Comparison of ENCODE assay signal across 11 cellular contexts in genomic region chr12:105332925-105333324, GRCh38. TPM values are rescaled to one million over a fixed set of nuclear protein-coding genes. Genes with fewer than 3 reads are reported as not detected.
DNase-seq lines count a peak whose midpoint lies in the region; ATAC-seq and TF ChIP-seq lines count a peak whose summit lies in the region.
"Had no signal": no experiment of that assay in that cellular context is flagged by ENCODE, and none has a peak within 500 bp of the region (broad histone marks: within the 10 kb centered on the region; RNA-seq: fewer than 3 reads in every experiment).

No MANE protein-coding gene starts in this region.

- H3K36me3 ChIP-seq in kidney epithelial cell (ENCODE audit: control insufficient read depth, insufficient read depth, low read length) (no peaks in the 10 kb centered on the region), adrenal gland (replicated peaks in 1 of 2) (no peaks in the 10 kb centered on the region)

- H3K4me3 Mint-ChIP-seq in Calu3 (ENCODE audit: low read depth, unreplicated experiment): peak overlapping the region; percentile 78

- peaks cover 7 to 13% of the 10 kb centered on the region in 2 donors for H3K4me1 ChIP-seq in adrenal gland (replicated peaks in 1 of 2)

- peaks cover 71% of the 10 kb centered on the region for H3K4me1 Mint-ChIP-seq in Calu3 (ENCODE audit: low read depth, unreplicated experiment)

- no peak for TF ChIP-seq POLR2A in adrenal gland (IDR thresholded peaks at IDR 0.05)

- no peaks in the 10 kb centered on the region for H3K9me3 ChIP-seq in adrenal gland (replicated peaks in 1 of 3)

- intact Hi-C loops in Calu3 (cut with micrococcal nuclease; ENCODE audit: unreplicated experiment) (loop anchor here (1.0 to 5.0 kb wide), 4 partner anchors 14 to 52 kb away; no protein-coding TSS in a partner anchor), adrenal gland (cut with DNase I) (no loop called here)

- DNase-seq in AG09309 (ENCODE audit: low read depth): no peak
- no peak for DNase-seq in Calu3
- no peak for DNase-seq in kidney epithelial cell (ENCODE audit: low read depth)
- DNase-seq in adrenal gland: no peak
- no peak for DNase-seq in OCI-M1 (lab: John Stamatoyannopoulos, UW)
- DNase-seq: activated gamma-delta T cell, COR-L47, NCI-H748 treated with DMSO at 0.1 percent for 48 hours had no signal

- H3K36me3 Mint-ChIP-seq in Calu3 (ENCODE audit: insufficient read depth, unreplicated experiment): peaks cover 47% of the 10 kb centered on the region

- peak overlapping the region; percentile 75 for H3K27ac Mint-ChIP-seq in Calu3 (ENCODE audit: unreplicated experiment)

- 74 to 97% (median 87%) methylated on average over 1 of the region's 1 CpG for WGBS in adrenal gland, 4 donors

- no peak for ATAC-seq in GM18517 (IDR thresholded peaks at IDR 0.05; ENCODE audit: unreplicated experiment)
- ATAC-seq in HG03135 (IDR thresholded peaks at IDR 0.05; ENCODE audit: unreplicated experiment): no peak

- CTCF ChIA-PET in Calu3 (lab: Charles Lee): interaction anchor here (0.6 to 1.2 kb wide), 3 partner anchors 18 to 1056 kb away, joined by 3 to 4 read pairs (median 3); no protein-coding TSS in a partner anchor

- no peaks in the 10 kb centered on the region for H3K27me3 Mint-ChIP-seq in Calu3 (ENCODE audit: unreplicated experiment)

- peaks cover 3% of the 10 kb centered on the region for H3K9me3 Mint-ChIP-seq in Calu3 (ENCODE audit: low read depth, unreplicated experiment)

- H3K27ac ChIP-seq in adrenal gland: no peak overlapping the region

- TF ChIP-seq CTCF in AG09309 (IDR thresholded peaks at IDR 0.05; ENCODE audit: control insufficient read depth, insufficient read depth, low read depth, low read length, missing control alignments): no peak
- TF ChIP-seq CTCF in Calu3 (IDR thresholded peaks at IDR 0.05; ENCODE audit: unreplicated experiment): no peak
- TF ChIP-seq CTCF in WI38 (IDR thresholded peaks at IDR 0.05; ENCODE audit: low read depth, low read length): no peak
- TF ChIP-seq CTCF in kidney epithelial cell (IDR thresholded peaks at IDR 0.05; ENCODE audit: insufficient read depth, low read length, poor library complexity, severe bottlenecking): no peak
- no peak for TF ChIP-seq CTCF in adrenal gland (IDR thresholded peaks at IDR 0.05)

- peak overlapping the region; percentile 3 for H3K4me3 ChIP-seq in AG09309 (ENCODE audit: control insufficient read depth, low read depth, low read length)
- peak overlapping the region; percentile 83 for H3K4me3 ChIP-seq in WI38 (ENCODE audit: low read depth, low read length)
- H3K4me3 ChIP-seq in kidney epithelial cell (ENCODE audit: low read depth, low read length): peak overlapping the region; percentile 29
- no peak overlapping the region for H3K4me3 ChIP-seq in adrenal gland

- H3K27me3 ChIP-seq in kidney epithelial cell (ENCODE audit: control insufficient read depth, insufficient read depth, low read length): no peaks in the 10 kb centered on the region
- no peaks in the 10 kb centered on the region for H3K27me3 ChIP-seq in adrenal gland

- no TSS peak for BruUV-seq in Calu3 (replicated peaks; lab: Mats Ljungman, UMichigan)

RNA-seq across cellular contexts. Expression of gene C12orf75, which starts 2.4 kb away (rescaled TPM):
- total RNA-seq in Calu3 (2022) (336 and 363 TPM in 2 replicates), kidney epithelial cell (248 and 276 TPM in 2 replicates), adrenal gland (10 to 100 TPM in 4 of 8 donors, 1 to 10 TPM in 4; 6.0 to 94.2 (median 12.0) TPM)
- polyA plus RNA-seq in adrenal gland: 10 to 100 TPM in 2 of 3 donors, 1 to 10 TPM in 1; 6.8 to 23.3 (median 10.6) TPM

Comparison
In these comparisons a context has a peak if more than half of its experiments do, and no peak if none do; other contexts are left out.
1. H3K4me3 ChIP-seq: peak in AG09309 (single experiment), WI38 (single experiment) and kidney epithelial cell (single experiment); none in adrenal gland (0 of 4).